ENCODE assay signal across 14 cellular contexts in genomic region chr5:107284822-107285510, GRCh38.
DNase-seq lines count a peak whose midpoint lies in the region; ATAC-seq and FAIRE-seq lines count a peak whose summit lies in the region.
"Had no signal": no experiment of that assay in that cellular context is flagged by ENCODE, and none has a peak within 500 bp of the region (broad histone marks: within the 10 kb centered on the region; RNA-seq: fewer than 3 reads in every experiment).

No MANE protein-coding gene starts in this region.

- no peak overlapping the region for H3K23ac ChIP-seq in mesendoderm (ENCODE audit: low read length)

- H2BK5ac ChIP-seq in mesendoderm (ENCODE audit: low read length) = no peak overlapping the region

- no peak overlapping the region for H3K9ac ChIP-seq in mesendoderm (ENCODE audit: low read length)
- H3K9ac ChIP-seq: KMS-11 had no signal

- H2BK120ac ChIP-seq in mesendoderm (ENCODE audit: low read depth, low read length) = no peak overlapping the region

- FAIRE-seq in HTR-8/SVneo (lab: Jason Lieb, UNC) = no peak

- H4K5ac ChIP-seq in mesendoderm (ENCODE audit: low read length) = no peak overlapping the region

- no peak overlapping the region for H3K18ac ChIP-seq in mesendoderm (ENCODE audit: low read length)

- H3K4me1 ChIP-seq in mesendoderm (ENCODE audit: control insufficient read depth, low read depth, low read length) = no peaks in the 10 kb centered on the region
- H3K4me1 ChIP-seq: ascending aorta, sigmoid colon, upper lobe of left lung had no signal

- no peaks in the 10 kb centered on the region for H3K36me3 ChIP-seq in mesendoderm (ENCODE audit: control insufficient read depth, insufficient read depth, low read length)
- H3K36me3 ChIP-seq: ascending aorta, sigmoid colon, upper lobe of left lung had no signal

- no CpG with 5 or more reads among the region's 3 CpGs for WGBS in mesendoderm (ENCODE audit: extremely low coverage, insufficient coverage, low lambda C conversion rate)

- no peak overlapping the region for H3K56ac ChIP-seq in mesendoderm (ENCODE audit: low read length)

- peak; percentile 73 for DNase-seq in DMS53 (lab: John Stamatoyannopoulos, UW)
- peak; percentile 73 for DNase-seq in M059J (ENCODE audit: low read depth)
- peak; percentile 72 for DNase-seq in cerebellar cortex (ENCODE audit: low spot score)
- DNase-seq in mesendoderm = peak; percentile 29
- DNase-seq in NCI-H524 (lab: John Stamatoyannopoulos, UW) = no peak
- no peak for DNase-seq in hepatic stellate cell (ENCODE audit: low spot score)
- no peak for DNase-seq in HTR-8/SVneo (ENCODE audit: insufficient read length, low spot score)
- DNase-seq: effector CD4-positive, alpha-beta T cell; NCI-H1436; sigmoid colon; upper lobe of left lung had no signal

- H3K79me2 ChIP-seq in mesendoderm (ENCODE audit: control insufficient read depth, insufficient read depth, low read length) = no peaks in the 10 kb centered on the region

- no peak overlapping the region for H3K4me2 ChIP-seq in mesendoderm (ENCODE audit: low read length)
- H3K4me2 ChIP-seq: KMS-11 had no signal

- no peak for ATAC-seq in GM19328 (IDR thresholded peaks at IDR 0.05; ENCODE audit: unreplicated experiment)

- no peak overlapping the region for H2AK5ac ChIP-seq in mesendoderm (ENCODE audit: low read length)

- H3K27ac ChIP-seq in mesendoderm (ENCODE audit: low read depth, low read length) = no peak overlapping the region
- H3K27ac ChIP-seq: ascending aorta, KMS-11, sigmoid colon, upper lobe of left lung had no signal

- H3K27me3 ChIP-seq in mesendoderm (ENCODE audit: insufficient read depth, low read length, poor library complexity) = no peaks in the 10 kb centered on the region
- H3K27me3 ChIP-seq: ascending aorta, sigmoid colon, upper lobe of left lung had no signal

- no peak overlapping the region for H3K4ac ChIP-seq in mesendoderm (ENCODE audit: low read depth, low read length)

- no peak overlapping the region for H3K4me3 ChIP-seq in mesendoderm (ENCODE audit: low read length)
- H3K4me3 ChIP-seq: ascending aorta, sigmoid colon, upper lobe of left lung had no signal

- H2BK15ac ChIP-seq in mesendoderm (replicated peaks; ENCODE audit: low read depth) = no peak overlapping the region

- H4K8ac ChIP-seq in mesendoderm (ENCODE audit: low read depth, low read length) = no peak overlapping the region

- H3K79me1 ChIP-seq in mesendoderm (ENCODE audit: low read length) = no peaks in the 10 kb centered on the region

Comparison
In these comparisons a context has a peak if more than half of its experiments do, and no peak if none do; other contexts are left out.
1. DNase-seq: peak in DMS53 (single experiment), M059J (single experiment), cerebellar cortex (single experiment) and mesendoderm (single experiment); none in NCI-H524 (0 of 2), hepatic stellate cell (single experiment) and HTR-8/SVneo (single experiment).